In genomic region chr11:118911113-118911879, GRCh38 we compare ENCODE assay signal across 1 cellular context.
TF ChIP-seq lines count a peak whose summit lies in the region.

No MANE protein-coding gene starts in this region.

TF ChIP-seq in HepG2, 621 proteins besides CTCF, POLR2A, EP300 and RAD21 (continued from another document and continues in another):
- TF ChIP-seq HMGXB4 (CRISPR knock-in tag; IDR thresholded peaks at IDR 0.05; ENCODE audit: borderline replicate concordance in 1 of 2, low read depth in 1 of 2) (peak in 1 of 2 experiments; percentile 8; a peak in 1 of 4 replicates), SMARCE1 (IDR thresholded peaks at IDR 0.05; ENCODE audit: borderline replicate concordance) (no peak), RFXAP (CRISPR knock-in tag; IDR thresholded peaks at IDR 0.05; ENCODE audit: borderline replicate concordance) (peak; percentile 96), CENPBD1 (CRISPR knock-in tag; IDR thresholded peaks at IDR 0.05; ENCODE audit: borderline replicate concordance, low read depth) (no peak), PBX2 (CRISPR knock-in tag; IDR thresholded peaks at IDR 0.05) (no peak), TBX3 (IDR thresholded peaks at IDR 0.05; ENCODE audit: borderline replicate concordance) (no peak), RARA (CRISPR knock-in tag; IDR thresholded peaks at IDR 0.05) (peak; percentile 81), ZBTB26 (CRISPR knock-in tag; IDR thresholded peaks at IDR 0.05; ENCODE audit: borderline replicate concordance) (no peak), ZNF777 (CRISPR knock-in tag; IDR thresholded peaks at IDR 0.05) (no peak), KAT7 (CRISPR knock-in tag; IDR thresholded peaks at IDR 0.05; ENCODE audit: borderline replicate concordance) (no peak), ATAD3A (CRISPR knock-in tag; IDR thresholded peaks at IDR 0.05) (no peak), ZNF510 (CRISPR knock-in tag; IDR thresholded peaks at IDR 0.05; ENCODE audit: low read depth) (no peak), ZFP37 (CRISPR knock-in tag; IDR thresholded peaks at IDR 0.05; ENCODE audit: borderline replicate concordance) (no peak), ADNP (CRISPR knock-in tag; IDR thresholded peaks at IDR 0.05) (no peak), ZNF318 (CRISPR knock-in tag; IDR thresholded peaks at IDR 0.05) (no peak), ZNF790 (CRISPR knock-in tag; IDR thresholded peaks at IDR 0.05; ENCODE audit: borderline replicate concordance) (no peak), KMT2A (CRISPR knock-in tag; IDR thresholded peaks at IDR 0.05) (no peak), SMC3 (IDR thresholded peaks at IDR 0.05; ENCODE audit: low read length) (no peak), ZFP36L1 (CRISPR knock-in tag; IDR thresholded peaks at IDR 0.05) (no peak), FOXO4 (CRISPR knock-in tag; conservative IDR thresholded peaks at IDR 0.05) (no peak), TEF (CRISPR knock-in tag; IDR thresholded peaks at IDR 0.05) (no peak), ZNF30 (CRISPR knock-in tag; IDR thresholded peaks at IDR 0.05) (no peak), NCOA2 (CRISPR knock-in tag; IDR thresholded peaks at IDR 0.05) (0 out of 2 replicates have a peak, but pooled peaks have one; percentile 51), GATAD1 (CRISPR knock-in tag; IDR thresholded peaks at IDR 0.05) (no peak), PAF1 (CRISPR knock-in tag; IDR thresholded peaks at IDR 0.05) (no peak), AGO2 (optimal IDR thresholded peaks at IDR 0.05; ENCODE audit: low read depth, low read length) (peak; percentile 80), KLF13 (CRISPR knock-in tag; IDR thresholded peaks at IDR 0.05) (0 out of 2 replicates have a peak, but pooled peaks have one; percentile 35), ZNF766 (CRISPR knock-in tag; IDR thresholded peaks at IDR 0.05; ENCODE audit: borderline replicate concordance) (no peak), CBX5 (CRISPR knock-in tag; IDR thresholded peaks at IDR 0.05; ENCODE audit: borderline replicate concordance) (peak; percentile 56; the same call in 1 of the 2 replicates), KDM6A (CRISPR knock-in tag; IDR thresholded peaks at IDR 0.05; ENCODE audit: low read depth) (peak; percentile 33; the same call in 1 of the 2 replicates), MAFG (CRISPR knock-in tag; IDR thresholded peaks at IDR 0.05) (no peak), POLR2G (IDR thresholded peaks at IDR 0.05; ENCODE audit: low read depth, low read length) (peak; percentile 76)
- TF ChIP-seq, protein P1, sequence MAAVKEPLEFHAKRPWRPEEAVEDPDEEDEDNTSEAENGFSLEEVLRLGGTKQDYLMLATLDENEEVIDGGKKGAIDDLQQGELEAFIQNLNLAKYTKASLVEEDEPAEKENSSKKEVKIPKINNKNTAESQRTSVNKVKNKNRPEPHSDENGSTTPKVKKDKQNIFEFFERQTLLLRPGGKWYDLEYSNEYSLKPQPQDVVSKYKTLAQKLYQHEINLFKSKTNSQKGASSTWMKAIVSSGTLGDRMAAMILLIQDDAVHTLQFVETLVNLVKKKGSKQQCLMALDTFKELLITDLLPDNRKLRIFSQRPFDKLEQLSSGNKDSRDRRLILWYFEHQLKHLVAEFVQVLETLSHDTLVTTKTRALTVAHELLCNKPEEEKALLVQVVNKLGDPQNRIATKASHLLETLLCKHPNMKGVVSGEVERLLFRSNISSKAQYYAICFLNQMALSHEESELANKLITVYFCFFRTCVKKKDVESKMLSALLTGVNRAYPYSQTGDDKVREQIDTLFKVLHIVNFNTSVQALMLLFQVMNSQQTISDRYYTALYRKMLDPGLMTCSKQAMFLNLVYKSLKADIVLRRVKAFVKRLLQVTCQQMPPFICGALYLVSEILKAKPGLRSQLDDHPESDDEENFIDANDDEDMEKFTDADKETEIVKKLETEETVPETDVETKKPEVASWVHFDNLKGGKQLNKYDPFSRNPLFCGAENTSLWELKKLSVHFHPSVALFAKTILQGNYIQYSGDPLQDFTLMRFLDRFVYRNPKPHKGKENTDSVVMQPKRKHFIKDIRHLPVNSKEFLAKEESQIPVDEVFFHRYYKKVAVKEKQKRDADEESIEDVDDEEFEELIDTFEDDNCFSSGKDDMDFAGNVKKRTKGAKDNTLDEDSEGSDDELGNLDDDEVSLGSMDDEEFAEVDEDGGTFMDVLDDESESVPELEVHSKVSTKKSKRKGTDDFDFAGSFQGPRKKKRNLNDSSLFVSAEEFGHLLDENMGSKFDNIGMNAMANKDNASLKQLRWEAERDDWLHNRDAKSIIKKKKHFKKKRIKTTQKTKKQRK (IDR thresholded peaks at IDR 0.05; ENCODE audit: low read length) = no peak
- TF ChIP-seq, protein P2, sequence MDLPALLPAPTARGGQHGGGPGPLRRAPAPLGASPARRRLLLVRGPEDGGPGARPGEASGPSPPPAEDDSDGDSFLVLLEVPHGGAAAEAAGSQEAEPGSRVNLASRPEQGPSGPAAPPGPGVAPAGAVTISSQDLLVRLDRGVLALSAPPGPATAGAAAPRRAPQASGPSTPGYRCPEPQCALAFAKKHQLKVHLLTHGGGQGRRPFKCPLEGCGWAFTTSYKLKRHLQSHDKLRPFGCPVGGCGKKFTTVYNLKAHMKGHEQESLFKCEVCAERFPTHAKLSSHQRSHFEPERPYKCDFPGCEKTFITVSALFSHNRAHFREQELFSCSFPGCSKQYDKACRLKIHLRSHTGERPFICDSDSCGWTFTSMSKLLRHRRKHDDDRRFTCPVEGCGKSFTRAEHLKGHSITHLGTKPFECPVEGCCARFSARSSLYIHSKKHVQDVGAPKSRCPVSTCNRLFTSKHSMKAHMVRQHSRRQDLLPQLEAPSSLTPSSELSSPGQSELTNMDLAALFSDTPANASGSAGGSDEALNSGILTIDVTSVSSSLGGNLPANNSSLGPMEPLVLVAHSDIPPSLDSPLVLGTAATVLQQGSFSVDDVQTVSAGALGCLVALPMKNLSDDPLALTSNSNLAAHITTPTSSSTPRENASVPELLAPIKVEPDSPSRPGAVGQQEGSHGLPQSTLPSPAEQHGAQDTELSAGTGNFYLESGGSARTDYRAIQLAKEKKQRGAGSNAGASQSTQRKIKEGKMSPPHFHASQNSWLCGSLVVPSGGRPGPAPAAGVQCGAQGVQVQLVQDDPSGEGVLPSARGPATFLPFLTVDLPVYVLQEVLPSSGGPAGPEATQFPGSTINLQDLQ (CRISPR knock-in tag; IDR thresholded peaks at IDR 0.05) = 0 out of 2 replicates have a peak, but pooled peaks have one; percentile 48
- TF ChIP-seq, protein P3, sequence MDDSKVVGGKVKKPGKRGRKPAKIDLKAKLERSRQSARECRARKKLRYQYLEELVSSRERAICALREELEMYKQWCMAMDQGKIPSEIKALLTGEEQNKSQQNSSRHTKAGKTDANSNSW (CRISPR knock-in tag; IDR thresholded peaks at IDR 0.05; ENCODE audit: borderline replicate concordance) = no peak
